2 cellular contexts compared by ENCODE assay signal in the genomic region with DNA sequence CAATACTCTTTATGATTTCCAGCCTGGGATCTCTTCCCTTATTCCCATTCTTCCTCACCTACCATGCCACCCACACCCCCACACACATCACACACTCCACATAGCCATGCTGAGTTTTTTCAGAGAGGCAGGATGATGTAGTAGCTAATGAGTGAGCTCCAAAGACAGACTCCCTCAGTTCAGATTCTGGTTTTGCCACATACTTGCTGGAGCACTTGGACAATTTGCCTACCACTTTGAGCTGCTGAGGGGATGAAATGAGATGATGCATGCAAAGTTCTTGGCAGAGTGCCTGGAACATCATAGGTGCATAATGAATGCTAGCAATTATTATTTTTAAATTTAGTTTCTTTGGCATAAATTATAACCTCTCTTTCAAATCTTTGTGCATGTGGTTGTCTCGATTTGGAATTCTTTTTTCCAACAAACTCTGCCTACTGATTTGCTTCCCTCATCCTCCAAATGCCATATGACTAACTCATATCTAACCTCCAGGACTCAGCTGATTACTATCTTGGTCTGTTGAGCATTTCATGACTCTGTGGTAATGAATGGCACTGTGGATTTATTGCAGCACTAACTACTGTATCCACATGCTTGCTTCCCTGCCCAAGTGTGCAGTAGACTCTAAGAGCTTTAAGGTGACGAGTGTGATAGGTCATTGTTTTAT.
A peak's percentile ranks its signal among the peaks of the same experiment; 100 is the strongest.
TF ChIP-seq lines count a peak whose summit lies in the region.

No MANE protein-coding gene starts in this region.

TF ChIP-seq in IMR-90, 13 proteins besides CTCF, POLR2A, EP300 and RAD21 (continued from another document):
- TF ChIP-seq RCOR1 (IDR thresholded peaks at IDR 0.05; ENCODE audit: insufficient replicate concordance, low read length) = no peak
- peak; percentile 46; the same call in 1 of the 2 replicates for TF ChIP-seq CEBPB (IDR thresholded peaks at IDR 0.05; ENCODE audit: low read depth, low read length)
- no peak for TF ChIP-seq RFX5 (IDR thresholded peaks at IDR 0.05; ENCODE audit: low read depth, low read length)
TF ChIP-seq in IMR-90: peak in this region for 1.

TF ChIP-seq in SK-N-SH treated with all-trans-retinoic acid at 6 μM for 48 hours, 23 proteins besides CTCF, POLR2A, EP300 and RAD21 (continued from another document):
- TF ChIP-seq, protein P1, sequence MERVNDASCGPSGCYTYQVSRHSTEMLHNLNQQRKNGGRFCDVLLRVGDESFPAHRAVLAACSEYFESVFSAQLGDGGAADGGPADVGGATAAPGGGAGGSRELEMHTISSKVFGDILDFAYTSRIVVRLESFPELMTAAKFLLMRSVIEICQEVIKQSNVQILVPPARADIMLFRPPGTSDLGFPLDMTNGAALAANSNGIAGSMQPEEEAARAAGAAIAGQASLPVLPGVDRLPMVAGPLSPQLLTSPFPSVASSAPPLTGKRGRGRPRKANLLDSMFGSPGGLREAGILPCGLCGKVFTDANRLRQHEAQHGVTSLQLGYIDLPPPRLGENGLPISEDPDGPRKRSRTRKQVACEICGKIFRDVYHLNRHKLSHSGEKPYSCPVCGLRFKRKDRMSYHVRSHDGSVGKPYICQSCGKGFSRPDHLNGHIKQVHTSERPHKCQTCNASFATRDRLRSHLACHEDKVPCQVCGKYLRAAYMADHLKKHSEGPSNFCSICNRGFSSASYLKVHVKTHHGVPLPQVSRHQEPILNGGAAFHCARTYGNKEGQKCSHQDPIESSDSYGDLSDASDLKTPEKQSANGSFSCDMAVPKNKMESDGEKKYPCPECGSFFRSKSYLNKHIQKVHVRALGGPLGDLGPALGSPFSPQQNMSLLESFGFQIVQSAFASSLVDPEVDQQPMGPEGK (CRISPR knock-in tag; IDR thresholded peaks at IDR 0.05; ENCODE audit: borderline replicate concordance) = 0 out of 2 replicates have a peak, but pooled peaks have one; percentile 16
- TF ChIP-seq ZC3H10 (CRISPR knock-in tag; IDR thresholded peaks at IDR 0.05) (no peak), ISL1 (CRISPR knock-in tag; IDR thresholded peaks at IDR 0.05) (peak; percentile 61), ZFP3 (CRISPR knock-in tag; IDR thresholded peaks at IDR 0.05) (peak; percentile 55; the same call in 1 of the 2 replicates), ZNF8 (CRISPR knock-in tag; IDR thresholded peaks at IDR 0.05) (no peak)
